In genomic region chr4:81380364-81380853, GRCh38 we compare ENCODE assay signal across 18 cellular contexts.
"Had no signal": no experiment of that assay in that cellular context is flagged by ENCODE, and none has a peak within 500 bp of the region (broad histone marks: within the 10 kb centered on the region; RNA-seq: fewer than 3 reads in every experiment).

No MANE protein-coding gene starts in this region.

- H3K4me3 Mint-ChIP-seq: activated naive CD8-positive, alpha-beta T cell; activated T-cell treated with anti-CD3 and anti-CD28 coated beads, Interleukin-2, amount 50 U/mL, for 24 hours; immature natural killer cell; naive thymus-derived CD8-positive, alpha-beta T cell had no signal

- H3K36me3 Mint-ChIP-seq: activated naive CD8-positive, alpha-beta T cell; immature natural killer cell; naive thymus-derived CD8-positive, alpha-beta T cell had no signal

- H3K27ac Mint-ChIP-seq: activated naive CD8-positive, alpha-beta T cell; activated T-cell treated with anti-CD3 and anti-CD28 coated beads, Interleukin-2, amount 50 U/mL, for 24 hours; immature natural killer cell; naive thymus-derived CD8-positive, alpha-beta T cell had no signal

- H3K4me1 Mint-ChIP-seq: immature natural killer cell; naive thymus-derived CD8-positive, alpha-beta T cell had no signal

- H3K9me3 Mint-ChIP-seq: activated T-cell treated with anti-CD3 and anti-CD28 coated beads, Interleukin-2, amount 50 U/mL, for 24 hours; immature natural killer cell; naive thymus-derived CD8-positive, alpha-beta T cell had no signal

- H3K4me3 ChIP-seq: sigmoid colon, upper lobe of right lung had no signal

- H3K27ac ChIP-seq: brain microvascular endothelial cell, sigmoid colon, upper lobe of right lung had no signal

- DNase-seq: activated CD4-positive, alpha-beta T cell treated with anti-CD3 and anti-CD28 coated beads, Interleukin-2, amount 50 U/mL, for 4 hours; activated CD4-positive, CD25-positive, alpha-beta regulatory T cell; activated effector memory CD4-positive, alpha-beta T cell treated with anti-CD3 and anti-CD28 coated beads, Interleukin-2, amount 50 U/mL, for 16 hours; activated T-cell treated with anti-CD3 and anti-CD28 coated beads, Interleukin-2, amount 50 U/mL, for 24 hours; amygdala; brain microvascular endothelial cell; cerebellar nuclear complex; dermis blood vessel endothelial cell; immature natural killer cell; left cardiac atrium; naive thymus-derived CD8-positive, alpha-beta T cell; nucleus accumbens; sigmoid colon; stimulated activated CD4-positive, alpha-beta T cell treated with anti-CD3 and anti-CD28 coated beads, Interleukin-12 subunit alpha, Interleukin-12 subunit beta, amount 100 ng/mL, for 4 hours; stimulated activated naive CD4-positive, alpha-beta T cell; T-helper 2 cell; upper lobe of right lung had no signal
